22 cellular contexts compared by ENCODE assay signal in the genomic region with DNA sequence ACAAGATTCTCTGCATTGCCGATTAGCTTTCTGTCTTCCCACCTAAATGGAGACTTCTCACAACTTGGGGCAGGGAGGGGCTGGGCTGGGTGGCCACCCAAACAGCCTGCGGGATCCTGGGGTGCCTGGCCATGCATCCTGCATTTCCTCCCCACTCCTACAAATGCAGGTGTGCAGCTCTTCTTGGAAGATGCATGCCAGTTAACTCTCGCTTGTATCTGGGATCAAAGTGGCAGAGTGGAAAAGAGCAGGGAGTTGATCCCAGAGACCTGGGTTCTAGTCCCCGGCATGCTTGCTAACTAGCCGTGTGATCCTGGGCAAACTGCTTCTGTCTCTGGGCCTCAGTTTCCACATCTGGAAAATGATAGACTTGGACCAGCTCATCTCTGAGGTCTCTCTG.
"Had no signal": no experiment of that assay in that cellular context is flagged by ENCODE, and none has a peak within 500 bp of the region (broad histone marks: within the 10 kb centered on the region; RNA-seq: fewer than 3 reads in every experiment).

No MANE protein-coding gene starts in this region.

- H3K9me3 ChIP-seq: esophagus muscularis mucosa, sigmoid colon, thoracic aorta, upper lobe of left lung had no signal

- ATAC-seq: activated CD4-positive, CD25-positive, alpha-beta regulatory T cell treated with anti-CD3 and anti-CD28 coated beads, Interleukin-2, amount 50 U/mL, for 24 hours; activated CD8-positive, alpha-beta T cell treated with anti-CD3 and anti-CD28 coated beads, Interleukin-2, amount 10 ng/mL, durations not matched to agents 7 days and 5 days; activated naive CD8-positive, alpha-beta T cell treated with anti-CD3 and anti-CD28 coated beads, Interleukin-2, amount 50 U/mL, for 24 hours; left lobe of liver; natural killer cell; T-helper 17 cell had no signal

- H3K36me3 ChIP-seq: sigmoid colon, thoracic aorta had no signal

- H3K4me3 Mint-ChIP-seq: activated CD4-positive, alpha-beta T cell treated with anti-CD3 and anti-CD28 coated beads, Interleukin-2, amount 10 ng/mL, durations not matched to agents 7 days and 5 days; activated CD8-positive, alpha-beta T cell treated with anti-CD3 and anti-CD28 coated beads, Interleukin-2, amount 10 ng/mL, durations not matched to agents 7 days and 5 days; activated naive CD8-positive, alpha-beta T cell treated with anti-CD3 and anti-CD28 coated beads, Interleukin-2, amount 50 U/mL, for 24 hours; activated T-helper 1 cell treated with anti-CD3 and anti-CD28 coated beads, Interleukin-12 subunit alpha, Interleukin-12 subunit beta, Interleukin-2, Interleukin-4 antibody, amounts not matched to agents 30 ng/mL and 10 ng/mL and 1 ng/mL, durations not matched to agents 14 hours and 24 hours and 36 hours; natural killer cell; T-helper 17 cell had no signal

- H3K4me1 Mint-ChIP-seq: activated CD4-positive, alpha-beta T cell treated with anti-CD3 and anti-CD28 coated beads, Interleukin-2, amount 10 ng/mL, durations not matched to agents 7 days and 5 days; activated naive CD8-positive, alpha-beta T cell treated with anti-CD3 and anti-CD28 coated beads, Interleukin-2, amount 50 U/mL, for 24 hours; natural killer cell had no signal

- H3K27me3 Mint-ChIP-seq: activated CD4-positive, alpha-beta T cell treated with anti-CD3 and anti-CD28 coated beads, Interleukin-2, amount 10 ng/mL, durations not matched to agents 7 days and 5 days; activated naive CD8-positive, alpha-beta T cell treated with anti-CD3 and anti-CD28 coated beads, Interleukin-2, amount 50 U/mL, for 24 hours had no signal

- H3K27me3 ChIP-seq: esophagus muscularis mucosa, sigmoid colon, upper lobe of left lung had no signal

- H3K36me3 Mint-ChIP-seq: natural killer cell had no signal

- H3K9me3 Mint-ChIP-seq: activated CD4-positive, alpha-beta T cell treated with anti-CD3 and anti-CD28 coated beads, Interleukin-2, amount 10 ng/mL, durations not matched to agents 7 days and 5 days; activated naive CD8-positive, alpha-beta T cell treated with anti-CD3 and anti-CD28 coated beads, Interleukin-2, amount 50 U/mL, for 24 hours; activated T-helper 1 cell treated with anti-CD3 and anti-CD28 coated beads, Interleukin-12 subunit alpha, Interleukin-12 subunit beta, Interleukin-2, Interleukin-4 antibody, amounts not matched to agents 30 ng/mL and 10 ng/mL and 1 ng/mL, durations not matched to agents 14 hours and 24 hours and 36 hours; natural killer cell had no signal

- H3K27ac Mint-ChIP-seq: activated CD4-positive, alpha-beta T cell treated with anti-CD3 and anti-CD28 coated beads, Interleukin-2, amount 10 ng/mL, durations not matched to agents 7 days and 5 days; activated CD8-positive, alpha-beta T cell treated with anti-CD3 and anti-CD28 coated beads, Interleukin-2, amount 10 ng/mL, durations not matched to agents 7 days and 5 days; activated naive CD8-positive, alpha-beta T cell treated with anti-CD3 and anti-CD28 coated beads, Interleukin-2, amount 50 U/mL, for 24 hours; activated T-helper 1 cell treated with anti-CD3 and anti-CD28 coated beads, Interleukin-12 subunit alpha, Interleukin-12 subunit beta, Interleukin-2, Interleukin-4 antibody, amounts not matched to agents 30 ng/mL and 10 ng/mL and 1 ng/mL, durations not matched to agents 14 hours and 24 hours and 36 hours; natural killer cell; T-helper 17 cell had no signal

- DNase-seq: activated CD4-positive, alpha-beta T cell treated with anti-CD3 and anti-CD28 coated beads, Interleukin-2, amount 10 ng/mL, durations not matched to agents 7 days and 5 days; activated CD8-positive, alpha-beta T cell treated with anti-CD3 and anti-CD28 coated beads, Interleukin-2, amount 10 ng/mL, durations not matched to agents 7 days and 5 days; activated gamma-delta T cell; activated naive CD4-positive, alpha-beta T cell treated with anti-CD3 and anti-CD28 coated beads, Interleukin-2, amount 50 U/mL, for 16 hours; activated naive CD8-positive, alpha-beta T cell treated with anti-CD3 and anti-CD28 coated beads, Interleukin-2, amount 50 U/mL, for 24 hours; central memory CD4-positive, alpha-beta T cell; effector memory CD4-positive, alpha-beta T cell; midbrain; natural killer cell; occipital lobe; sigmoid colon; stimulated activated CD4-positive, alpha-beta T cell treated with anti-CD3 and anti-CD28 coated beads, Interleukin-15, amount 100 ng/mL, for 24 hours; stimulated activated CD4-positive, alpha-beta T cell treated with anti-CD3 and anti-CD28 coated beads, Interleukin-2, amount 100 ng/mL, for 48 hours; stimulated activated naive CD4-positive, alpha-beta T cell; T-helper 17 cell; upper lobe of left lung had no signal

- H3K27ac ChIP-seq: esophagus muscularis mucosa, sigmoid colon, thoracic aorta, upper lobe of left lung had no signal

- H3K4me3 ChIP-seq: esophagus muscularis mucosa, sigmoid colon, smooth muscle cell, thoracic aorta, upper lobe of left lung had no signal
